In genomic region chr7:81926154-81926553, GRCh38 we compare ENCODE assay signal across 21 cellular contexts.
DNase-seq lines count a peak whose midpoint lies in the region; ATAC-seq, FAIRE-seq and TF ChIP-seq lines count a peak whose summit lies in the region.
"Had no signal": no experiment of that assay in that cellular context is flagged by ENCODE, and none has a peak within 500 bp of the region (broad histone marks: within the 10 kb centered on the region; RNA-seq: fewer than 3 reads in every experiment).

No MANE protein-coding gene starts in this region.

- no peak for FAIRE-seq in astrocyte (lab: Jason Lieb, UNC)
- FAIRE-seq: D721Med, H1, HTR-8/SVneo had no signal

- no peaks in the 10 kb centered on the region for H3K36me3 Mint-ChIP-seq in astrocyte (ENCODE audit: low read depth, unreplicated experiment)
- H3K36me3 Mint-ChIP-seq: CD8-positive, alpha-beta memory T cell had no signal

- DNase-seq in AG10803 (ENCODE audit: low read depth) (peak; percentile 16), HS-5 (ENCODE audit: low read depth) (peak; percentile 14), astrocyte (ENCODE audit: low read depth) (peak; percentile 36), fibroblast of the conjunctiva (ENCODE audit: low read depth) (peak; percentile 9), NCI-H1694 (lab: John Stamatoyannopoulos, UW) (no peak)
- DNase-seq in activated CD4-positive, alpha-beta T cell treated with anti-CD3 and anti-CD28 coated beads, Interleukin-2, amount 50 U/mL, for 48 hours = no peak
- DNase-seq: CD8-positive, alpha-beta memory T cell; DMS79 treated with DMSO at 0.1 percent for 48 hours; GF-D8; HFFc6; NCI-H1930; NCI-H446 treated with DMSO at 0.1 percent for 48 hours; NCI-H82 had no signal

- no peaks in the 10 kb centered on the region for H3K9me3 Mint-ChIP-seq in astrocyte (ENCODE audit: unreplicated experiment)
- H3K9me3 Mint-ChIP-seq: HFFc6 had no signal

- TF ChIP-seq CTCF in AG10803 (conservative IDR thresholded peaks at IDR 0.05; ENCODE audit: low read length) (no peak), astrocyte (IDR thresholded peaks at IDR 0.05; ENCODE audit: insufficient read depth, low read depth, low read length) (no peak)

- H3K27me3 Mint-ChIP-seq in astrocyte (ENCODE audit: low read depth, unreplicated experiment) = no peaks in the 10 kb centered on the region
- H3K27me3 Mint-ChIP-seq: CD8-positive, alpha-beta memory T cell had no signal

- peaks cover 5% of the 10 kb centered on the region for H3K4me1 ChIP-seq in astrocyte (ENCODE audit: insufficient read depth, low read length)

- no peak overlapping the region for H3K4me2 ChIP-seq in astrocyte (ENCODE audit: low read length)
- H3K4me2 ChIP-seq: BLaER1 treated with 17β-estradiol and CSF1 and Interleukin-3, amounts not matched to agents 10 nM and 100 nM had no signal

- H3K4me3 Mint-ChIP-seq in astrocyte (ENCODE audit: unreplicated experiment) = no peak overlapping the region
- H3K4me3 Mint-ChIP-seq: CD8-positive, alpha-beta memory T cell; HFFc6 had no signal

- H3K27ac Mint-ChIP-seq in astrocyte (ENCODE audit: unreplicated experiment) = no peak overlapping the region
- H3K27ac Mint-ChIP-seq: CD8-positive, alpha-beta memory T cell; HFFc6 had no signal

- no peak overlapping the region for H3K9ac ChIP-seq in astrocyte (ENCODE audit: low read length)
- H3K9ac ChIP-seq: BLaER1 treated with 17β-estradiol and CSF1 and Interleukin-3, amounts not matched to agents 10 nM and 100 nM had no signal

- no peak overlapping the region for H2AFZ ChIP-seq in astrocyte (ENCODE audit: low read depth, low read length)

- H3K4me1 Mint-ChIP-seq in astrocyte (ENCODE audit: low read depth, unreplicated experiment) = peaks cover 4% of the 10 kb centered on the region
- H3K4me1 Mint-ChIP-seq: CD8-positive, alpha-beta memory T cell had no signal

- H3K9me3 ChIP-seq in astrocyte (ENCODE audit: insufficient read depth, low read depth, low read length) = no peaks in the 10 kb centered on the region
- H3K9me3 ChIP-seq: BLaER1 treated with 17β-estradiol and CSF1 and Interleukin-3, amounts not matched to agents 10 nM and 100 nM had no signal

- no peaks in the 10 kb centered on the region for H3K79me2 ChIP-seq in astrocyte (ENCODE audit: insufficient read depth, low read length)

- no peaks in the 10 kb centered on the region for H3K36me3 ChIP-seq in astrocyte (ENCODE audit: insufficient read depth, low read length)
- H3K36me3 ChIP-seq: BLaER1 treated with 17β-estradiol and CSF1 and Interleukin-3, amounts not matched to agents 10 nM and 100 nM had no signal

- H3K27ac ChIP-seq in astrocyte (ENCODE audit: low read depth, low read length) = no peak overlapping the region
- H3K27ac ChIP-seq: BLaER1 treated with 17β-estradiol and CSF1 and Interleukin-3, amounts not matched to agents 10 nM and 100 nM had no signal

- no peaks in the 10 kb centered on the region for H3K27me3 ChIP-seq in astrocyte (ENCODE audit: insufficient read depth, low read length)
- H3K27me3 ChIP-seq: BLaER1 treated with 17β-estradiol and CSF1 and Interleukin-3, amounts not matched to agents 10 nM and 100 nM had no signal

- H3K4me3 ChIP-seq in AG10803 (ENCODE audit: low read length) (no peak overlapping the region), astrocyte (ENCODE audit: insufficient read depth, low read depth, low read length) (no peak overlapping the region)
- H3K4me3 ChIP-seq: BLaER1 treated with 17β-estradiol and CSF1 and Interleukin-3, amounts not matched to agents 10 nM and 100 nM had no signal

- H4K20me1 ChIP-seq in astrocyte (ENCODE audit: insufficient read depth, low read length) = no peaks in the 10 kb centered on the region
- H4K20me1 ChIP-seq: BLaER1 treated with 17β-estradiol and CSF1 and Interleukin-3, amounts not matched to agents 10 nM and 100 nM had no signal

- ATAC-seq in HG03108 (IDR thresholded peaks at IDR 0.05; ENCODE audit: unreplicated experiment) (no peak), HG02759 (IDR thresholded peaks at IDR 0.05; ENCODE audit: unreplicated experiment) (no peak)
- ATAC-seq: Panc1, Right ventricle myocardium inferior had no signal

Comparison
In these comparisons a context has a peak if more than half of its experiments do, and no peak if none do; other contexts are left out.
1. DNase-seq: peak in AG10803 (single experiment), HS-5 (single experiment), astrocyte (single experiment) and fibroblast of the conjunctiva (single experiment); none in NCI-H1694 (single experiment) and activated CD4-positive, alpha-beta T cell treated with anti-CD3 and anti-CD28 coated beads, Interleukin-2, amount 50 U/mL, for 48 hours (0 of 2).